Comparison of ENCODE assay signal across 18 cellular contexts in genomic region chr11:61761440-61762163, GRCh38. TPM values are rescaled to one million over a fixed set of nuclear protein-coding genes. Genes with fewer than 3 reads are reported as not detected.
DNase-seq lines count a peak whose midpoint lies in the region; ATAC-seq, FAIRE-seq and TF ChIP-seq lines count a peak whose summit lies in the region.
"Had no signal": no experiment of that assay in that cellular context is flagged by ENCODE, and none has a peak within 500 bp of the region (broad histone marks: within the 10 kb centered on the region; RNA-seq: fewer than 3 reads in every experiment).

No MANE protein-coding gene starts in this region.

- no peak overlapping the region for H2AK5ac ChIP-seq in IMR-90 (ENCODE audit: low read depth, low read length)

- H3K9ac ChIP-seq in IMR-90 (ENCODE audit: low read depth, low read length), result no peak overlapping the region

- intact Hi-C loops in IMR-90 (cut with micrococcal nuclease) (no loop called here), dorsolateral prefrontal cortex (cut with DNase I) (loop anchor here in 1 of 2 donors (1.0 kb wide), 1 partner anchor 12 kb away; no protein-coding TSS in a partner anchor), pancreas (cut with DNase I) (no loop called here)

- DNase-seq in IMR-90 (no peak), dorsolateral prefrontal cortex (no peak), nephron progenitor cell (no peak), urothelium cell line (ENCODE audit: low spot score) (no peak), pancreas (no peak), right atrium auricular region (ENCODE audit: low spot score) (no peak)
- DNase-seq: BE2C; CD8-positive, alpha-beta T cell; DND-41; GF-D8; HCEC 1CT; KBM-7; NCI-H1048; NCI-H1694; NCI-H69; NK-92 treated with Interleukin-12 subunit alpha and Interleukin-12 subunit beta, amount 100 ng/mL, for 24 hours; PC-3 had no signal

- peak overlapping the region; percentile 42 for H2AK9ac ChIP-seq in IMR-90 (replicated peaks; ENCODE audit: low read depth, low read length, poor library complexity)

- no peak overlapping the region for H2BK15ac ChIP-seq in IMR-90 (ENCODE audit: low read depth, low read length)

- TF ChIP-seq POLR2A in IMR-90 (IDR thresholded peaks at IDR 0.05; ENCODE audit: low read depth, low read length), result no peak

- H3K4me3 Mint-ChIP-seq in nephron progenitor cell, result no peak overlapping the region
- H3K4me3 Mint-ChIP-seq: CD8-positive, alpha-beta T cell had no signal

- POLR2A ChIA-PET in IMR-90 (lab: Charles Lee; ENCODE audit: unreplicated experiment), result no interaction called here

- no peaks in the 10 kb centered on the region; the same call in 1 of the 2 replicates for H3K27me3 ChIP-seq in IMR-90 (ENCODE audit: control insufficient read depth, insufficient read depth, low read length)
- H3K27me3 ChIP-seq in dorsolateral prefrontal cortex, result no peaks in the 10 kb centered on the region
- no peaks in the 10 kb centered on the region for H3K27me3 ChIP-seq in pancreas
- no peaks in the 10 kb centered on the region for H3K27me3 ChIP-seq in right atrium auricular region
- H3K27me3 ChIP-seq: BE2C had no signal

- H3K9me3 Mint-ChIP-seq in nephron progenitor cell, result no peaks in the 10 kb centered on the region
- H3K9me3 Mint-ChIP-seq: CD8-positive, alpha-beta T cell had no signal

- H2BK120ac ChIP-seq in IMR-90 (ENCODE audit: low read depth, low read length), result no peak overlapping the region

- CTCF ChIA-PET in IMR-90 (lab: Yijun Ruan, JAX), result no interaction called here

- H3K9me3 ChIP-seq in IMR-90 (ENCODE audit: control insufficient read depth, insufficient read depth, low read length) (no peaks in the 10 kb centered on the region), pancreas (no peaks in the 10 kb centered on the region), right atrium auricular region (no peaks in the 10 kb centered on the region)
- H3K9me3 ChIP-seq: BE2C had no signal

- dilution Hi-C loops in IMR-90 (cut with HindIII; ENCODE audit: low sequenced_read_pairs, unreplicated experiment), result no loop called here

- peak overlapping the region; percentile 62 for H3K27ac Mint-ChIP-seq in nephron progenitor cell
- H3K27ac Mint-ChIP-seq: CD8-positive, alpha-beta T cell had no signal

- H3K4ac ChIP-seq in IMR-90 (ENCODE audit: low read depth, low read length), result no peak overlapping the region

- no peaks in the 10 kb centered on the region for H4K20me1 ChIP-seq in IMR-90 (ENCODE audit: insufficient read depth, low read length)

- H3K4me1 ChIP-seq in IMR-90 (ENCODE audit: control insufficient read depth, insufficient read depth, low read length) (peaks cover 4% of the 10 kb centered on the region), pancreas (peaks cover 15 to 23% (median 16%) of the 10 kb centered on the region in 3 donors), right atrium auricular region (no peaks in the 10 kb centered on the region)
- H3K4me1 ChIP-seq: BE2C had no signal

- H3K14ac ChIP-seq in IMR-90 (replicated peaks; ENCODE audit: low read depth, low read length), result no peak overlapping the region

- H3K4me2 ChIP-seq in IMR-90 (ENCODE audit: low read depth, low read length), result no peak overlapping the region

- H3K36me3 Mint-ChIP-seq in nephron progenitor cell (ENCODE audit: low read depth), result no peaks in the 10 kb centered on the region
- H3K36me3 Mint-ChIP-seq: CD8-positive, alpha-beta T cell had no signal

- BruUV-seq in IMR-90 (replicated peaks; lab: Mats Ljungman, UMichigan), result no TSS peak

- WGBS in IMR-90 (ENCODE audit: extremely low coverage in 2 of 2, insufficient read length in 1 of 2), 2 experiments, result 81% methylated on average over 5 of the region's 10 CpGs; no CpG with 5 or more reads in 1 of the 2 experiments
- WGBS in pancreas, 2 donors, result 78 to 86% methylated on average over 10 of the region's 10 CpGs

- no peak overlapping the region for H4K8ac ChIP-seq in IMR-90 (ENCODE audit: low read depth in 2 of 2, low read length in 2 of 2)

- H2BK20ac ChIP-seq in IMR-90 (ENCODE audit: low read depth, low read length), result no peak overlapping the region

- no peak overlapping the region for H3K18ac ChIP-seq in IMR-90 (ENCODE audit: low read depth, low read length)

- ATAC-seq in IMR-90 (ENCODE audit: low read depth) (no peak), HG03521 (IDR thresholded peaks at IDR 0.05; ENCODE audit: unreplicated experiment) (no peak), pancreas (no peak)
- ATAC-seq: CD8-positive, alpha-beta T cell; PC-3 had no signal

- TF ChIP-seq RAD21 in IMR-90 (IDR thresholded peaks at IDR 0.05; ENCODE audit: low read length), result no peak

- no peaks in the 10 kb centered on the region for H3K9me1 ChIP-seq in IMR-90 (ENCODE audit: insufficient read depth, low read length)

- H4K91ac ChIP-seq in IMR-90 (ENCODE audit: insufficient read depth, low read depth, low read length), result no peak overlapping the region

- H3K56ac ChIP-seq in IMR-90 (ENCODE audit: extremely low read depth, insufficient read depth, low read length), result no peak overlapping the region

- no peak overlapping the region for H4K5ac ChIP-seq in IMR-90 (ENCODE audit: low read depth, low read length)

- in situ Hi-C loops in IMR-90 (cut with MboI; ENCODE audit: low sequenced_read_pairs), result no loop called here

- H3K4me1 Mint-ChIP-seq in nephron progenitor cell, result peaks cover 71% of the 10 kb centered on the region

- H3K79me1 ChIP-seq in IMR-90 (ENCODE audit: low read depth in 1 of 2, low read length in 2 of 2), result 0 out of 4 replicates have a peak, but pooled peaks cover 0 to 3% of the 10 kb centered on the region in 2 experiments

- TF ChIP-seq CTCF in IMR-90 (conservative IDR thresholded peaks at IDR 0.05; ENCODE audit: low read depth, low read length) (no peak), dorsolateral prefrontal cortex (IDR thresholded peaks at IDR 0.05 in 54 of 56, conservative IDR thresholded peaks at IDR 0.05 in 2 of 56; ENCODE audit: low read depth in 1 of 56, partially characterized antibody in 56 of 56) (peak in 1 of 56 donors; percentile 8), nephron progenitor cell (IDR thresholded peaks at IDR 0.05) (no peak), pancreas (IDR thresholded peaks at IDR 0.05) (no peak), right atrium auricular region (IDR thresholded peaks at IDR 0.05) (no peak)

- H2AFZ ChIP-seq in IMR-90 (replicated peaks; ENCODE audit: low read length, poor library complexity), result no peak overlapping the region

- no peaks in the 10 kb centered on the region for H3K36me3 ChIP-seq in IMR-90 (ENCODE audit: control insufficient read depth, insufficient read depth, low read length)
- no peaks in the 10 kb centered on the region for H3K36me3 ChIP-seq in pancreas
- no peaks in the 10 kb centered on the region for H3K36me3 ChIP-seq in right atrium auricular region
- H3K36me3 ChIP-seq: BE2C had no signal

- peaks cover 3% of the 10 kb centered on the region for H3K27me3 Mint-ChIP-seq in nephron progenitor cell (ENCODE audit: low read depth, poor library complexity)

- H2BK5ac ChIP-seq in IMR-90 (ENCODE audit: low read depth, low read length, poor library complexity, severe bottlenecking), result no peak overlapping the region

- H3K27ac ChIP-seq in IMR-90 (ENCODE audit: insufficient read depth, low read length) (no peak overlapping the region), dorsolateral prefrontal cortex (peak overlapping the region; percentile 51 to 99 (median 95)), pancreas (no peak overlapping the region), right atrium auricular region (no peak overlapping the region)

- no peak overlapping the region for H3K23ac ChIP-seq in IMR-90 (ENCODE audit: low read depth, low read length)

- peak; percentile 17 for FAIRE-seq in urothelium cell line (lab: Jason Lieb, UNC)
- FAIRE-seq in pancreas (lab: Jason Lieb, UNC), result no peak

- H3K4me3 ChIP-seq in IMR-90 (ENCODE audit: insufficient read depth, low read depth, low read length) (no peak overlapping the region), dorsolateral prefrontal cortex (peak overlapping the region in 38 of 59 donors; percentile 5 to 82 (median 32)), pancreas (no peak overlapping the region), right atrium auricular region (no peak overlapping the region)

TF ChIP-seq in IMR-90, 13 proteins besides CTCF, POLR2A, EP300 and RAD21 (continues in another document):
- TF ChIP-seq FOS (IDR thresholded peaks at IDR 0.05; ENCODE audit: low read depth, low read length), result no peak

RNA-seq across cellular contexts. Expression of gene MYRF, which starts 9.2 kb away (rescaled TPM):
- total RNA-seq in IMR-90 (2012; rRNA removed), result 1.6 and 1.7 TPM in 2 replicates
- polyA plus RNA-seq in IMR-90 (2012; rRNA removed), result 10.6 and 10.7 TPM in 2 replicates
- 6.1 and 9.3 TPM in 2 replicates for polyA plus RNA-seq in IMR-90 (2012; cell fraction: cytosol; rRNA removed)
- polyA plus RNA-seq in IMR-90 (2012; cell fraction: nucleus; rRNA removed; ENCODE audit: low replicate concordance), result 31.2 and 47.2 TPM in 2 replicates
- total RNA-seq in dorsolateral prefrontal cortex, result 100 to 1,000 TPM in 87 of 120 experiments, 10 to 100 TPM in 33; 23.0 to 708 (median 141) TPM
- 10 to 100 TPM; 19.1 to 43.9 (median 27.2) TPM for total RNA-seq in pancreas
- polyA plus RNA-seq in pancreas, result 10 to 100 TPM; 56.3 to 69.3 TPM
- total RNA-seq in right atrium auricular region, result 10 to 100 TPM in 1 of 2 donors, 1 to 10 TPM in 1; 7.0 to 13.1 TPM

RNA-seq across cellular contexts. Expression of gene TMEM258, which starts 30.8 kb away (rescaled TPM):
- 70.0 and 107 TPM in 2 replicates for total RNA-seq in IMR-90 (2012; rRNA removed)
- 280 and 290 TPM in 2 replicates for polyA plus RNA-seq in IMR-90 (2012; rRNA removed)
- 196 and 200 TPM in 2 replicates for polyA plus RNA-seq in IMR-90 (2012; cell fraction: cytosol; rRNA removed)
- polyA plus RNA-seq in IMR-90 (2012; cell fraction: nucleus; rRNA removed; ENCODE audit: low replicate concordance), result 40.4 and 104 TPM in 2 replicates
- 100 to 1,000 TPM in 1 of 120 experiments, 10 to 100 TPM in 119; 40.6 to 123 (median 65.5) TPM for total RNA-seq in dorsolateral prefrontal cortex
- 100 to 1,000 TPM in 2 of 6 donors, 10 to 100 TPM in 4; 69.8 to 108 (median 94.4) TPM for total RNA-seq in pancreas
- polyA plus RNA-seq in pancreas, result 100 to 1,000 TPM in 1 of 2 donors, 10 to 100 TPM in 1; 87.4 to 171 TPM
- 10 to 100 TPM; 43.4 to 54.7 TPM for total RNA-seq in right atrium auricular region

RNA-seq across cellular contexts. Expression of gene FEN1, which starts 31.1 kb away (rescaled TPM):
- 41.9 and 43.9 TPM in 2 replicates for total RNA-seq in IMR-90 (2012; rRNA removed)
- 21.3 and 23.0 TPM in 2 replicates for polyA plus RNA-seq in IMR-90 (2012; rRNA removed)
- polyA plus RNA-seq in IMR-90 (2012; cell fraction: cytosol; rRNA removed), result 15.5 and 18.0 TPM in 2 replicates
- polyA plus RNA-seq in IMR-90 (2012; cell fraction: nucleus; rRNA removed; ENCODE audit: low replicate concordance), result 6.4 and 7.0 TPM in 2 replicates
- 10 to 100 TPM in 100 of 120 experiments, 1 to 10 TPM in 20; 4.7 to 24.3 (median 13.8) TPM for total RNA-seq in dorsolateral prefrontal cortex
- total RNA-seq in pancreas, result 1 to 10 TPM; 2.3 to 7.3 (median 5.2) TPM
- polyA plus RNA-seq in pancreas, result 1 to 10 TPM; 2.5 to 4.8 TPM
- 1 to 10 TPM; 3.7 to 4.0 TPM for total RNA-seq in right atrium auricular region

RNA-seq across cellular contexts. Expression of gene FADS1, which starts 55.2 kb away (rescaled TPM):
- total RNA-seq in IMR-90 (2012; rRNA removed) (16.3 and 16.9 TPM in 2 replicates), dorsolateral prefrontal cortex (100 to 1,000 TPM in 23 of 120 experiments, 10 to 100 TPM in 97; 47.3 to 195 (median 80.7) TPM), pancreas (10 to 100 TPM in 1 of 6 donors, 1 to 10 TPM in 5; 2.3 to 15.1 (median 5.7) TPM), right atrium auricular region (10 to 100 TPM; 21.8 to 28.4 TPM)
- polyA plus RNA-seq in IMR-90 (2012; rRNA removed) (17.6 and 18.4 TPM in 2 replicates), pancreas (1 to 10 TPM; 4.2 to 5.5 TPM)
- 15.8 and 19.2 TPM in 2 replicates for polyA plus RNA-seq in IMR-90 (2012; cell fraction: cytosol; rRNA removed)
- polyA plus RNA-seq in IMR-90 (2012; cell fraction: nucleus; rRNA removed; ENCODE audit: low replicate concordance), result 29.9 and 31.1 TPM in 2 replicates

Comparison
In these comparisons a context has a peak if more than half of its experiments do, and no peak if none do; other contexts are left out.
1. H3K27ac ChIP-seq: peak in dorsolateral prefrontal cortex (59 of 59); none in IMR-90 (single experiment), pancreas (0 of 4) and right atrium auricular region (0 of 2).
2. H3K4me3 ChIP-seq: peak in dorsolateral prefrontal cortex (38 of 59); none in IMR-90 (single experiment), pancreas (0 of 4) and right atrium auricular region (0 of 2).